ENCODE assay signal across 19 cellular contexts in genomic region chr3:53688989-53689388, GRCh38.
"Had no signal": no experiment of that assay in that cellular context is flagged by ENCODE, and none has a peak within 500 bp of the region (broad histone marks: within the 10 kb centered on the region; RNA-seq: fewer than 3 reads in every experiment).

No MANE protein-coding gene starts in this region.

- H3K27me3 ChIP-seq: upper lobe of left lung had no signal

- DNase-seq: activated naive CD4-positive, alpha-beta T cell; activated T-cell treated with anti-CD3 and anti-CD28 coated beads for 4 hours; caudate nucleus; esophagus squamous epithelium; foreskin fibroblast; glutamatergic neuron; hypothalamus; kidney glomerular epithelial cell; mesendoderm; nucleus accumbens; right cardiac atrium; small intestine; stimulated activated CD4-positive, alpha-beta T cell treated with anti-CD3 and anti-CD28 coated beads, Interleukin-4, amount 100 ng/mL, for 4 hours; stimulated activated CD8-positive, alpha-beta memory T cell treated with anti-CD3 and anti-CD28 coated beads, Interleukin-4, amount 100 ng/mL, for 48 hours; upper lobe of left lung had no signal

- H3K36me3 ChIP-seq: esophagus squamous epithelium, suprapubic skin, upper lobe of left lung had no signal

- H3K36me3 Mint-ChIP-seq: natural killer cell treated with Interleukin-12 subunit alpha and Interleukin-12 subunit beta and Interleukin-15 and Interleukin-18, amount 100 ng/mL, for 72 hours had no signal

- H3K4me1 ChIP-seq: esophagus squamous epithelium, suprapubic skin, upper lobe of left lung had no signal

- H3K27ac ChIP-seq: esophagus squamous epithelium, suprapubic skin, upper lobe of left lung had no signal

- H3K4me3 ChIP-seq: esophagus squamous epithelium, suprapubic skin, upper lobe of left lung had no signal

- H3K27ac Mint-ChIP-seq: natural killer cell treated with Interleukin-12 subunit alpha and Interleukin-12 subunit beta and Interleukin-15 and Interleukin-18, amount 100 ng/mL, for 72 hours; stimulated activated naive CD8-positive, alpha-beta T cell treated with anti-CD3 and anti-CD28 coated beads, Interleukin-15, Interleukin-2, amounts not matched to agents 100 ng/mL and 50 ng/mL, for 24 hours had no signal

- H3K4me3 Mint-ChIP-seq: natural killer cell treated with Interleukin-12 subunit alpha and Interleukin-12 subunit beta and Interleukin-15 and Interleukin-18, amount 100 ng/mL, for 72 hours; stimulated activated naive CD8-positive, alpha-beta T cell treated with anti-CD3 and anti-CD28 coated beads, Interleukin-15, Interleukin-2, amounts not matched to agents 100 ng/mL and 50 ng/mL, for 24 hours had no signal

- H3K9me3 ChIP-seq: esophagus squamous epithelium, suprapubic skin, upper lobe of left lung had no signal

- ATAC-seq: activated CD4-positive, CD25-positive, alpha-beta regulatory T cell treated with anti-CD3 and anti-CD28 coated beads, Interleukin-2, amount 50 U/mL, for 24 hours had no signal

- H3K9me3 Mint-ChIP-seq: natural killer cell treated with Interleukin-12 subunit alpha and Interleukin-12 subunit beta and Interleukin-15 and Interleukin-18, amount 100 ng/mL, for 72 hours; stimulated activated naive CD8-positive, alpha-beta T cell treated with anti-CD3 and anti-CD28 coated beads, Interleukin-15, Interleukin-2, amounts not matched to agents 100 ng/mL and 50 ng/mL, for 24 hours had no signal
